21 cellular contexts compared by ENCODE assay signal in genomic region chr12:12230275-12230674, GRCh38.
"Had no signal": no experiment of that assay in that cellular context is flagged by ENCODE, and none has a peak within 500 bp of the region (broad histone marks: within the 10 kb centered on the region; RNA-seq: fewer than 3 reads in every experiment).

No MANE protein-coding gene starts in this region.

- H3K9me3 ChIP-seq: mucosa of descending colon, suprapubic skin, upper lobe of right lung had no signal

- DNase-seq: activated B cell treated with CpG ODN at 0.5 μM for 24 hours; activated CD4-positive, alpha-beta T cell treated with anti-CD3 and anti-CD28 coated beads, Interleukin-2, amount 50 U/mL, for 1 hour; activated CD8-positive, alpha-beta T cell treated with anti-CD3 and anti-CD28 coated beads for 36 hours; activated naive CD8-positive, alpha-beta T cell treated with anti-CD3 and anti-CD28 coated beads, Interleukin-2, amount 50 U/mL, for 24 hours; activated T-cell treated with anti-CD3 and anti-CD28 coated beads, Interleukin-2, amount 50 U/mL, for 4 hours; amygdala; endodermal cell; foreskin keratinocyte; islet precursor cell; left ventricle myocardium superior; mucosa of descending colon; right cardiac atrium; spleen; stimulated activated naive CD4-positive, alpha-beta T cell; tibial artery; upper lobe of right lung had no signal

- H3K4me1 ChIP-seq: foreskin keratinocyte, spleen had no signal

- H3K27me3 ChIP-seq: esophagus muscularis mucosa, foreskin keratinocyte, spleen, suprapubic skin, tibial artery, upper lobe of right lung had no signal

- H3K27ac ChIP-seq: esophagus muscularis mucosa, foreskin keratinocyte, spleen, suprapubic skin, tibial artery had no signal

- FAIRE-seq: bronchial epithelial cell had no signal

- H3K4me3 ChIP-seq: esophagus muscularis mucosa, mucosa of descending colon, spleen, suprapubic skin, tibial artery, upper lobe of right lung had no signal

- ATAC-seq: activated CD8-positive, alpha-beta T cell treated with anti-CD3 and anti-CD28 coated beads for 36 hours; activated naive CD8-positive, alpha-beta T cell treated with anti-CD3 and anti-CD28 coated beads, Interleukin-2, amount 50 U/mL, for 24 hours; activated T-cell treated with anti-CD3 and anti-CD28 coated beads, Interleukin-2, amount 50 U/mL, for 4 hours; activated T-helper 17 cell treated with anti-CD3 and anti-CD28 coated beads, Interleukin-2, amount 50 U/mL, for 72 hours; foreskin keratinocyte; left ventricle myocardium superior; mucosa of descending colon; natural killer cell treated with Interleukin-12 subunit alpha and Interleukin-12 subunit beta and Interleukin-15 and Interleukin-18, amount 100 ng/mL, for 72 hours; right cardiac atrium; upper lobe of right lung had no signal

- H3K36me3 ChIP-seq: esophagus muscularis mucosa, spleen, suprapubic skin, tibial artery, upper lobe of right lung had no signal
